1 cellular context compared by ENCODE assay signal in genomic region chr9:27092496-27092895, GRCh38. TPM values are rescaled to one million over a fixed set of nuclear protein-coding genes. Genes with fewer than 3 reads are reported as not detected.
"Had no signal": no experiment of that assay in that cellular context is flagged by ENCODE, and none has a peak within 500 bp of the region (broad histone marks: within the 10 kb centered on the region; RNA-seq: fewer than 3 reads in every experiment).

No MANE protein-coding gene starts in this region.

RNA-seq across cellular contexts. Expression of gene TEK, which starts 16.5 kb away (rescaled TPM):
- polyA plus RNA-seq: immature natural killer cell had no signal
